2 cellular contexts compared by ENCODE assay signal in genomic region chr1:215556996-215557395, GRCh38.
TF ChIP-seq lines count a peak whose summit lies in the region.

No MANE protein-coding gene starts in this region.

TF ChIP-seq in GM23338, 12 proteins besides CTCF, POLR2A, EP300 and RAD21:
- TF ChIP-seq STAT1 (IDR thresholded peaks at IDR 0.05; ENCODE audit: unreplicated experiment) (no peak), POLR2AphosphoS5 (IDR thresholded peaks at IDR 0.05; ENCODE audit: low read depth) (no peak), NANOG (IDR thresholded peaks at IDR 0.05; ENCODE audit: borderline replicate concordance) (no peak), JUNB (IDR thresholded peaks at IDR 0.05; ENCODE audit: unreplicated experiment) (no peak), REST (IDR thresholded peaks at IDR 0.05; ENCODE audit: unreplicated experiment) (no peak), ZNF114 (CRISPR knock-in tag; IDR thresholded peaks at IDR 0.05) (no peak), ZNF331 (CRISPR knock-in tag; IDR thresholded peaks at IDR 0.05; ENCODE audit: low read depth) (no peak), EZH2phosphoT487 (IDR thresholded peaks at IDR 0.05; ENCODE audit: unreplicated experiment) (no peak), CREB1 (CRISPR knock-in tag; IDR thresholded peaks at IDR 0.05; ENCODE audit: low read depth) (no peak), EZH2 (IDR thresholded peaks at IDR 0.05; ENCODE audit: low read depth, unreplicated experiment) (no peak)
- TF ChIP-seq, protein P1, sequence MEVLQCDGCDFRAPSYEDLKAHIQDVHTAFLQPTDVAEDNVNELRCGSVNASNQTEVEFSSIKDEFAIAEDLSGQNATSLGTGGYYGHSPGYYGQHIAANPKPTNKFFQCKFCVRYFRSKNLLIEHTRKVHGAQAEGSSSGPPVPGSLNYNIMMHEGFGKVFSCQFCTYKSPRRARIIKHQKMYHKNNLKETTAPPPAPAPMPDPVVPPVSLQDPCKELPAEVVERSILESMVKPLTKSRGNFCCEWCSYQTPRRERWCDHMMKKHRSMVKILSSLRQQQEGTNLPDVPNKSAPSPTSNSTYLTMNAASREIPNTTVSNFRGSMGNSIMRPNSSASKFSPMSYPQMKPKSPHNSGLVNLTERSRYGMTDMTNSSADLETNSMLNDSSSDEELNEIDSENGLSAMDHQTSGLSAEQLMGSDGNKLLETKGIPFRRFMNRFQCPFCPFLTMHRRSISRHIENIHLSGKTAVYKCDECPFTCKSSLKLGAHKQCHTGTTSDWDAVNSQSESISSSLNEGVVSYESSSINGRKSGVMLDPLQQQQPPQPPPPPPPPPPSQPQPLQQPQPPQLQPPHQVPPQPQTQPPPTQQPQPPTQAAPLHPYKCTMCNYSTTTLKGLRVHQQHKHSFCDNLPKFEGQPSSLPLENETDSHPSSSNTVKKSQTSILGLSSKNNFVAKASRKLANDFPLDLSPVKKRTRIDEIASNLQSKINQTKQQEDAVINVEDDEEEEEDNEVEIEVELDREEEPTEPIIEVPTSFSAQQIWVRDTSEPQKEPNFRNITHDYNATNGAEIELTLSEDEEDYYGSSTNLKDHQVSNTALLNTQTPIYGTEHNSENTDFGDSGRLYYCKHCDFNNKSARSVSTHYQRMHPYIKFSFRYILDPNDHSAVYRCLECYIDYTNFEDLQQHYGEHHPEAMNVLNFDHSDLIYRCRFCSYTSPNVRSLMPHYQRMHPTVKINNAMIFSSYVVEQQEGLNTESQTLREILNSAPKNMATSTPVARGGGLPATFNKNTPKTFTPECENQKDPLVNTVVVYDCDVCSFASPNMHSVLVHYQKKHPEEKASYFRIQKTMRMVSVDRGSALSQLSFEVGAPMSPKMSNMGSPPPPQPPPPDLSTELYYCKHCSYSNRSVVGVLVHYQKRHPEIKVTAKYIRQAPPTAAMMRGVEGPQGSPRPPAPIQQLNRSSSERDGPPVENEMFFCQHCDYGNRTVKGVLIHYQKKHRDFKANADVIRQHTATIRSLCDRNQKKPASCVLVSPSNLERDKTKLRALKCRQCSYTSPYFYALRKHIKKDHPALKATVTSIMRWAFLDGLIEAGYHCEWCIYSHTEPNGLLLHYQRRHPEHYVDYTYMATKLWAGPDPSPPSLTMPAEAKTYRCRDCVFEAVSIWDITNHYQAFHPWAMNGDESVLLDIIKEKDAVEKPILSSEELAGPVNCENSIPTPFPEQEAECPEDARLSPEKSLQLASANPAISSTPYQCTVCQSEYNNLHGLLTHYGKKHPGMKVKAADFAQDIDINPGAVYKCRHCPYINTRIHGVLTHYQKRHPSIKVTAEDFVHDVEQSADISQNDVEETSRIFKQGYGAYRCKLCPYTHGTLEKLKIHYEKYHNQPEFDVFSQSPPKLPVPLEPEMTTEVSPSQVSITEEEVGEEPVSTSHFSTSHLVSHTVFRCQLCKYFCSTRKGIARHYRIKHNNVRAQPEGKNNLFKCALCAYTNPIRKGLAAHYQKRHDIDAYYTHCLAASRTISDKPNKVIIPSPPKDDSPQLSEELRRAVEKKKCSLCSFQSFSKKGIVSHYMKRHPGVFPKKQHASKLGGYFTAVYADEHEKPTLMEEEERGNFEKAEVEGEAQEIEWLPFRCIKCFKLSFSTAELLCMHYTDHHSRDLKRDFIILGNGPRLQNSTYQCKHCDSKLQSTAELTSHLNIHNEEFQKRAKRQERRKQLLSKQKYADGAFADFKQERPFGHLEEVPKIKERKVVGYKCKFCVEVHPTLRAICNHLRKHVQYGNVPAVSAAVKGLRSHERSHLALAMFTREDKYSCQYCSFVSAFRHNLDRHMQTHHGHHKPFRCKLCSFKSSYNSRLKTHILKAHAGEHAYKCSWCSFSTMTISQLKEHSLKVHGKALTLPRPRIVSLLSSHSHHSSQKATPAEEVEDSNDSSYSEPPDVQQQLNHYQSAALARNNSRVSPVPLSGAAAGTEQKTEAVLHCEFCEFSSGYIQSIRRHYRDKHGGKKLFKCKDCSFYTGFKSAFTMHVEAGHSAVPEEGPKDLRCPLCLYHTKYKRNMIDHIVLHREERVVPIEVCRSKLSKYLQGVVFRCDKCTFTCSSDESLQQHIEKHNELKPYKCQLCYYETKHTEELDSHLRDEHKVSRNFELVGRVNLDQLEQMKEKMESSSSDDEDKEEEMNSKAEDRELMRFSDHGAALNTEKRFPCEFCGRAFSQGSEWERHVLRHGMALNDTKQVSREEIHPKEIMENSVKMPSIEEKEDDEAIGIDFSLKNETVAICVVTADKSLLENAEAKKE (CRISPR knock-in tag; IDR thresholded peaks at IDR 0.05) = no peak
- TF ChIP-seq, protein P2, sequence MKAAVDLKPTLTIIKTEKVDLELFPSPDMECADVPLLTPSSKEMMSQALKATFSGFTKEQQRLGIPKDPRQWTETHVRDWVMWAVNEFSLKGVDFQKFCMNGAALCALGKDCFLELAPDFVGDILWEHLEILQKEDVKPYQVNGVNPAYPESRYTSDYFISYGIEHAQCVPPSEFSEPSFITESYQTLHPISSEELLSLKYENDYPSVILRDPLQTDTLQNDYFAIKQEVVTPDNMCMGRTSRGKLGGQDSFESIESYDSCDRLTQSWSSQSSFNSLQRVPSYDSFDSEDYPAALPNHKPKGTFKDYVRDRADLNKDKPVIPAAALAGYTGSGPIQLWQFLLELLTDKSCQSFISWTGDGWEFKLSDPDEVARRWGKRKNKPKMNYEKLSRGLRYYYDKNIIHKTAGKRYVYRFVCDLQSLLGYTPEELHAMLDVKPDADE (IDR thresholded peaks at IDR 0.05) = no peak

TF ChIP-seq in GM12878, 131 proteins besides CTCF, POLR2A, EP300 and RAD21:
- TF ChIP-seq SKIL (IDR thresholded peaks at IDR 0.05; ENCODE audit: low read depth, poor library complexity, severe bottlenecking) = no peak
- no peak for TF ChIP-seq BMI1 (IDR thresholded peaks at IDR 0.05; ENCODE audit: borderline replicate concordance)
- TF ChIP-seq CHD1 (IDR thresholded peaks at IDR 0.05; ENCODE audit: low read depth, low read length) = no peak
- no peak for TF ChIP-seq RELB (IDR thresholded peaks at IDR 0.05; ENCODE audit: low read depth)
- TF ChIP-seq, protein P3, sequence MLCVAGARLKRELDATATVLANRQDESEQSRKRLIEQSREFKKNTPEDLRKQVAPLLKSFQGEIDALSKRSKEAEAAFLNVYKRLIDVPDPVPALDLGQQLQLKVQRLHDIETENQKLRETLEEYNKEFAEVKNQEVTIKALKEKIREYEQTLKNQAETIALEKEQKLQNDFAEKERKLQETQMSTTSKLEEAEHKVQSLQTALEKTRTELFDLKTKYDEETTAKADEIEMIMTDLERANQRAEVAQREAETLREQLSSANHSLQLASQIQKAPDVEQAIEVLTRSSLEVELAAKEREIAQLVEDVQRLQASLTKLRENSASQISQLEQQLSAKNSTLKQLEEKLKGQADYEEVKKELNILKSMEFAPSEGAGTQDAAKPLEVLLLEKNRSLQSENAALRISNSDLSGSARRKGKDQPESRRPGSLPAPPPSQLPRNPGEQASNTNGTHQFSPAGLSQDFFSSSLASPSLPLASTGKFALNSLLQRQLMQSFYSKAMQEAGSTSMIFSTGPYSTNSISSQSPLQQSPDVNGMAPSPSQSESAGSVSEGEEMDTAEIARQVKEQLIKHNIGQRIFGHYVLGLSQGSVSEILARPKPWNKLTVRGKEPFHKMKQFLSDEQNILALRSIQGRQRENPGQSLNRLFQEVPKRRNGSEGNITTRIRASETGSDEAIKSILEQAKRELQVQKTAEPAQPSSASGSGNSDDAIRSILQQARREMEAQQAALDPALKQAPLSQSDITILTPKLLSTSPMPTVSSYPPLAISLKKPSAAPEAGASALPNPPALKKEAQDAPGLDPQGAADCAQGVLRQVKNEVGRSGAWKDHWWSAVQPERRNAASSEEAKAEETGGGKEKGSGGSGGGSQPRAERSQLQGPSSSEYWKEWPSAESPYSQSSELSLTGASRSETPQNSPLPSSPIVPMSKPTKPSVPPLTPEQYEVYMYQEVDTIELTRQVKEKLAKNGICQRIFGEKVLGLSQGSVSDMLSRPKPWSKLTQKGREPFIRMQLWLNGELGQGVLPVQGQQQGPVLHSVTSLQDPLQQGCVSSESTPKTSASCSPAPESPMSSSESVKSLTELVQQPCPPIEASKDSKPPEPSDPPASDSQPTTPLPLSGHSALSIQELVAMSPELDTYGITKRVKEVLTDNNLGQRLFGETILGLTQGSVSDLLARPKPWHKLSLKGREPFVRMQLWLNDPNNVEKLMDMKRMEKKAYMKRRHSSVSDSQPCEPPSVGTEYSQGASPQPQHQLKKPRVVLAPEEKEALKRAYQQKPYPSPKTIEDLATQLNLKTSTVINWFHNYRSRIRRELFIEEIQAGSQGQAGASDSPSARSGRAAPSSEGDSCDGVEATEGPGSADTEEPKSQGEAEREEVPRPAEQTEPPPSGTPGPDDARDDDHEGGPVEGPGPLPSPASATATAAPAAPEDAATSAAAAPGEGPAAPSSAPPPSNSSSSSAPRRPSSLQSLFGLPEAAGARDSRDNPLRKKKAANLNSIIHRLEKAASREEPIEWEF (IDR thresholded peaks at IDR 0.05; ENCODE audit: insufficient replicate concordance, low read depth, low read length) = no peak
- TF ChIP-seq PAX5 (IDR thresholded peaks at IDR 0.05; ENCODE audit: borderline replicate concordance, low read depth, low read length) = no peak
- no peak for TF ChIP-seq POLR2AphosphoS5 (IDR thresholded peaks at IDR 0.05; ENCODE audit: low read length)
- no peak for TF ChIP-seq WRNIP1 (IDR thresholded peaks at IDR 0.05; ENCODE audit: borderline replicate concordance, low read depth, low read length)
